ENCODE assay signal across 19 cellular contexts in genomic region chr16:83453977-83454376, GRCh38.
DNase-seq lines count a peak whose midpoint lies in the region; ATAC-seq, FAIRE-seq and TF ChIP-seq lines count a peak whose summit lies in the region.
"Had no signal": no experiment of that assay in that cellular context is flagged by ENCODE, and none has a peak within 500 bp of the region (broad histone marks: within the 10 kb centered on the region; RNA-seq: fewer than 3 reads in every experiment).

No MANE protein-coding gene starts in this region.

- DNase-seq in SW 1271 (lab: John Stamatoyannopoulos, UW), result no peak
- DNase-seq in RCC 7860 (ENCODE audit: low spot score), result no peak
- DNase-seq in type B pancreatic cell (ENCODE audit: extremely low spot score, unreplicated experiment), result no peak
- DNase-seq: activated B cell treated with CpG ODN at 0.5 μM for 24 hours; effector CD8-positive, alpha-beta T cell; GM23248; head of caudate nucleus; naive thymus-derived CD4-positive, alpha-beta T cell; NCI-H446 treated with DMSO at 0.1 percent for 48 hours; psoas muscle; SIG-M5; spleen; stimulated activated naive CD4-positive, alpha-beta T cell treated with Interleukin-2 at 50 U/mL for 16 hours; trophoblast cell had no signal

- peaks cover 24% of the 10 kb centered on the region for H3K27me3 Mint-ChIP-seq in type B pancreatic cell
- H3K27me3 Mint-ChIP-seq: activated B cell treated with CpG ODN at 0.5 μM for 24 hours had no signal

- no peak for FAIRE-seq in RCC 7860 (lab: Jason Lieb, UNC)

- TF ChIP-seq CTCF in type B pancreatic cell (conservative IDR thresholded peaks at IDR 0.05), result no peak

- no peak overlapping the region for H3K4me3 Mint-ChIP-seq in type B pancreatic cell
- H3K4me3 Mint-ChIP-seq: activated B cell treated with CpG ODN at 0.5 μM for 24 hours; activated T-helper 17 cell treated with anti-CD3 and anti-CD28 coated beads, Interleukin-2, amount 50 U/mL, for 72 hours; naive thymus-derived CD4-positive, alpha-beta T cell had no signal

- no peak overlapping the region for H3K27ac Mint-ChIP-seq in type B pancreatic cell
- H3K27ac Mint-ChIP-seq: activated B cell treated with CpG ODN at 0.5 μM for 24 hours; activated T-helper 17 cell treated with anti-CD3 and anti-CD28 coated beads, Interleukin-2, amount 50 U/mL, for 72 hours; naive thymus-derived CD4-positive, alpha-beta T cell had no signal

- no peaks in the 10 kb centered on the region for H3K36me3 Mint-ChIP-seq in type B pancreatic cell
- H3K36me3 Mint-ChIP-seq: naive thymus-derived CD4-positive, alpha-beta T cell had no signal

- ATAC-seq in GM19324 (IDR thresholded peaks at IDR 0.05; ENCODE audit: low FRiP score, unreplicated experiment), result peak; percentile 55
- peak; percentile 52 for ATAC-seq in HG02588 (IDR thresholded peaks at IDR 0.05; ENCODE audit: unreplicated experiment)
- ATAC-seq in HG03139 (IDR thresholded peaks at IDR 0.05; ENCODE audit: unreplicated experiment), result peak; percentile 55
- no peak for ATAC-seq in HG02852 (IDR thresholded peaks at IDR 0.05; ENCODE audit: unreplicated experiment)
- ATAC-seq: activated T-helper 17 cell treated with anti-CD3 and anti-CD28 coated beads, Interleukin-2, amount 50 U/mL, for 72 hours; naive thymus-derived CD4-positive, alpha-beta T cell; psoas muscle had no signal

- H3K4me1 Mint-ChIP-seq in type B pancreatic cell (ENCODE audit: unreplicated experiment), result no peaks in the 10 kb centered on the region
- H3K4me1 Mint-ChIP-seq: activated B cell treated with CpG ODN at 0.5 μM for 24 hours; activated T-helper 17 cell treated with anti-CD3 and anti-CD28 coated beads, Interleukin-2, amount 50 U/mL, for 72 hours; naive thymus-derived CD4-positive, alpha-beta T cell had no signal

- H3K9me3 Mint-ChIP-seq in type B pancreatic cell, result no peaks in the 10 kb centered on the region
- H3K9me3 Mint-ChIP-seq: activated B cell treated with CpG ODN at 0.5 μM for 24 hours had no signal
